1 cellular context compared by ENCODE assay signal in genomic region chr1:115088115-115088794, GRCh38.
TF ChIP-seq lines count a peak whose summit lies in the region.

No MANE protein-coding gene starts in this region.

TF ChIP-seq in GM23338, 12 proteins besides CTCF, POLR2A, EP300 and RAD21 (continued from another document):
- no peak for TF ChIP-seq ZNF462 (CRISPR knock-in tag; IDR thresholded peaks at IDR 0.05)
- TF ChIP-seq STAT1 (IDR thresholded peaks at IDR 0.05; ENCODE audit: unreplicated experiment): no peak
- no peak for TF ChIP-seq CREB1 (CRISPR knock-in tag; IDR thresholded peaks at IDR 0.05; ENCODE audit: low read depth)
- no peak for TF ChIP-seq REST (IDR thresholded peaks at IDR 0.05; ENCODE audit: unreplicated experiment)
TF ChIP-seq in GM23338: peak in this region for 0.
